1 cellular context compared by ENCODE assay signal in the genomic region with DNA sequence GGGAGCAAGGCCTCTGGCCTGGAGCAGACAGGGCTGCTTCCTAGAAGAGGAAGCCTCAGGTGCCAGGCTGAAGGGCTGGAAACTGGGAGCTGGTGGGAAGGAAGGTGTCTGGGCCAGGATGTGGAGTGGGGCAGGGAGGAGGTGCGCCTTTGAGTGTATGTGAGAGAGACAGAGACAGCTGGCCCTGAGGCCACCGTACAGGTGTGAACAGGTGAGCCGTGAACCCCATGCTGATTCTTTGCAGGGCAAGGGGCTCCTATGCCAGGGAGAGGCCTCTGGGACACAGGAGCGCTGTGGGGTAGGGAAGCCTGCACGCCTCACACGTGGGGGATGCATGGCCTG.
TF ChIP-seq lines count a peak whose summit lies in the region.

No MANE protein-coding gene starts in this region.

TF ChIP-seq in SK-N-SH, 30 proteins besides CTCF, POLR2A, EP300 and RAD21 (continued from another document):
- TF ChIP-seq FOXJ3 (CRISPR knock-in tag; IDR thresholded peaks at IDR 0.05) = no peak
- no peak for TF ChIP-seq ELF1 (IDR thresholded peaks at IDR 0.05)
